8 cellular contexts compared by ENCODE assay signal in the genomic region with DNA sequence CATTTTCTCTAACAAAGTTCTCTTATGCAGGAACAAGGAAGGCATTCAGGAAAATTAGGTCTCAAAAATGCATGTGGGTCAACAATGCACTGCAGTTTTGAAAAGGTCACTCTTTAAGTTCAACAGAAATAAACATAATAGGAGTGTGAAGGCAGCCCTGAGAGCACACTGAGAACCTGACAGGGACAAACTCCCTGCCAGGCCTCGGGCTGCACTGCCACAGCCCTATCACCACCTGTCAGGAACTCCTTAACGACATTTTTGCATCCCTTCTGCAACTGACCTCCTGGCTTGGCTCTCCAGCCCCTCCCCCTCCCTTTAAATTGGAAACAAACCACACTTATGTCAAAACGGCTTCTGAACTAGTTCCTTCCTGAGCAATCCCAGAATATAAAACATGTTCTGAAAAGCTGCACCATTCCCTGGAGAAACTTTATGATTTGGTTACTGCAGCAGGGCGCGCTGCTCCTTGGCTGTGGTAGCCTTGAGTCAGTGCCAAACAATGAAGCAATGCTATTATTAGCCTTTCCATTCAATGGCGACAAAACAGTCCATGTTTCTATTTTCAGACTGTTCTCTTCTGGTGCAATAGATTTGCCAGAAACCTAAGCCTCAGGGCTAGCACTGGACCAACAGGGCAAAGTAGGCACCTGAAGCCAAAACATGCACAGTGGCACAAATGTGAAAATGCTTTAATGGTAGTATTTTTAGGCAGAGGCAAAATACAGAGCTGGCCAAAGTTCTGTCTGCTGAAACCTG.
DNase-seq lines count a peak whose midpoint lies in the region; ATAC-seq and TF ChIP-seq lines count a peak whose summit lies in the region.

No MANE protein-coding gene starts in this region.

- H2BK15ac ChIP-seq in mesendoderm (replicated peaks; ENCODE audit: low read depth): no peak overlapping the region

- H3K4me1 ChIP-seq in mesendoderm (ENCODE audit: control insufficient read depth, low read depth, low read length): peaks cover 15% of the 10 kb centered on the region
- H3K4me1 ChIP-seq in aorta (ENCODE audit: control insufficient read depth in 1 of 2, insufficient read depth in 2 of 2, low read length in 2 of 2): peaks cover 0 to 6% of the 10 kb centered on the region in 2 donors

- peak in 41 of 56 donors; percentile 6 to 49 (median 31) for TF ChIP-seq CTCF in dorsolateral prefrontal cortex (IDR thresholded peaks at IDR 0.05 in 54 of 56, conservative IDR thresholded peaks at IDR 0.05 in 2 of 56; ENCODE audit: low read depth in 1 of 56, partially characterized antibody in 56 of 56)

- peak overlapping the region; percentile 68 for H3K4ac ChIP-seq in mesendoderm (ENCODE audit: low read depth, low read length)

- H3K79me1 ChIP-seq in mesendoderm (ENCODE audit: low read length): no peaks in the 10 kb centered on the region

- H3K56ac ChIP-seq in mesendoderm (ENCODE audit: low read length): peak overlapping the region; percentile 17

- H3K18ac ChIP-seq in mesendoderm (ENCODE audit: low read length): peak overlapping the region; percentile 90

- H3K27me3 ChIP-seq in dorsolateral prefrontal cortex: no peaks in the 10 kb centered on the region
- no peaks in the 10 kb centered on the region for H3K27me3 ChIP-seq in mesendoderm (ENCODE audit: insufficient read depth, low read length, poor library complexity)
- H3K27me3 ChIP-seq in aorta (ENCODE audit: control insufficient read depth in 1 of 2, insufficient read depth in 2 of 2, low read length in 1 of 2): no peaks in the 10 kb centered on the region

- H2AK5ac ChIP-seq in mesendoderm (ENCODE audit: low read length): no peak overlapping the region

- H3K9me3 ChIP-seq in aorta (ENCODE audit: control insufficient read depth, low read length): no peaks in the 10 kb centered on the region

- no peak overlapping the region for H3K23ac ChIP-seq in mesendoderm (ENCODE audit: low read length)

- H2BK5ac ChIP-seq in mesendoderm (ENCODE audit: low read length): no peak overlapping the region

- H3K79me2 ChIP-seq in mesendoderm (ENCODE audit: control insufficient read depth, insufficient read depth, low read length): no peaks in the 10 kb centered on the region

- H4K5ac ChIP-seq in mesendoderm (ENCODE audit: low read length): no peak overlapping the region

- H3K27ac ChIP-seq in dorsolateral prefrontal cortex (peak overlapping the region; percentile 62 to 98 (median 92)), mesendoderm (ENCODE audit: low read depth, low read length) (no peak overlapping the region), aorta (ENCODE audit: low read depth in 1 of 2, low read length in 2 of 2) (peak overlapping the region in 1 of 2 donors; percentile 71)

- no peak overlapping the region for H3K9ac ChIP-seq in mesendoderm (ENCODE audit: low read length)

- ATAC-seq in aorta (ENCODE audit: low FRiP score): peak; percentile 92
- ATAC-seq in HG03457 (IDR thresholded peaks at IDR 0.05; ENCODE audit: unreplicated experiment): no peak

- no peak overlapping the region for H2BK120ac ChIP-seq in mesendoderm (ENCODE audit: low read depth, low read length)

- no CpG with 5 or more reads among the region's 6 CpGs for WGBS in mesendoderm (ENCODE audit: extremely low coverage, insufficient coverage, low lambda C conversion rate)
- WGBS in aorta, 2 donors: 1 to 2% methylated on average over 6 of the region's 6 CpGs

- DNase-seq in GM04503 (ENCODE audit: low read depth): peak; percentile 35
- peak; percentile 62 for DNase-seq in NCI-H748 treated with DMSO at 0.1 percent for 48 hours (lab: John Stamatoyannopoulos, UW)
- DNase-seq in dorsolateral prefrontal cortex: peak in 7 of 10 donors; percentile 34 to 76 (median 68)
- DNase-seq in mesendoderm: peak; percentile 53
- DNase-seq in aorta: peak in 1 of 2 donors; percentile 73
- no peak for DNase-seq in T-helper 9 cell
- DNase-seq in activated CD8-positive, alpha-beta memory T cell treated with anti-CD3 and anti-CD28 coated beads, Interleukin-2, amount 50 U/mL, for 48 hours: no peak

- H3K36me3 ChIP-seq in mesendoderm (ENCODE audit: control insufficient read depth, insufficient read depth, low read length): no peaks in the 10 kb centered on the region
- H3K36me3 ChIP-seq in aorta (ENCODE audit: control insufficient read depth in 1 of 2, insufficient read depth in 2 of 2, low read length in 1 of 2): no peaks in the 10 kb centered on the region

- no peak overlapping the region for H4K8ac ChIP-seq in mesendoderm (ENCODE audit: low read depth, low read length)

- H3K4me2 ChIP-seq in mesendoderm (ENCODE audit: low read length): no peak overlapping the region

- intact Hi-C loops in dorsolateral prefrontal cortex (cut with DNase I): loop anchor here (1.0 to 5.0 kb wide), 4 partner anchors 16 to 159 kb away; partner anchors contain the start of gene ZNF608 (in 1 of the 2)
- intact Hi-C loops in aorta (cut with DNase I): loop anchor here in 1 of 2 donors (5.0 to 10.0 kb wide), 3 partner anchors 162 to 576 kb away; partner anchors contain the start of gene ZNF608

- H3K4me3 ChIP-seq in dorsolateral prefrontal cortex: peak overlapping the region in 33 of 59 donors; percentile 0 to 51 (median 23)
- H3K4me3 ChIP-seq in mesendoderm (ENCODE audit: low read length): no peak overlapping the region
- no peak overlapping the region for H3K4me3 ChIP-seq in aorta (ENCODE audit: low read length in 2 of 2)

Comparison
In these comparisons a context has a peak if more than half of its experiments do, and no peak if none do; other contexts are left out.
1. DNase-seq: peak in GM04503 (single experiment), NCI-H748 treated with DMSO at 0.1 percent for 48 hours (single experiment), dorsolateral prefrontal cortex (7 of 10) and mesendoderm (single experiment); none in T-helper 9 cell (single experiment) and activated CD8-positive, alpha-beta memory T cell treated with anti-CD3 and anti-CD28 coated beads, Interleukin-2, amount 50 U/mL, for 48 hours (single experiment).
2. H3K4me3 ChIP-seq: peak in dorsolateral prefrontal cortex (33 of 59); none in mesendoderm (single experiment) and aorta (0 of 2).